15 cellular contexts compared by ENCODE assay signal in genomic region chr2:187566712-187567111, GRCh38. TPM values are rescaled to one million over a fixed set of nuclear protein-coding genes. Genes with fewer than 3 reads are reported as not detected.
DNase-seq lines count a peak whose midpoint lies in the region; ATAC-seq and TF ChIP-seq lines count a peak whose summit lies in the region.
"Had no signal": no experiment of that assay in that cellular context is flagged by ENCODE, and none has a peak within 500 bp of the region (broad histone marks: within the 10 kb centered on the region; RNA-seq: fewer than 3 reads in every experiment).

No MANE protein-coding gene starts in this region.

- H3K9ac ChIP-seq in H9 (ENCODE audit: extremely low read depth, insufficient read length, low read length) (no peak overlapping the region), IMR-90 (ENCODE audit: low read depth, low read length) (no peak overlapping the region), endodermal cell (ENCODE audit: extremely low read depth, low read length, poor library complexity, severe bottlenecking) (no peak overlapping the region), smooth muscle cell (ENCODE audit: low read depth) (no peak overlapping the region)
- H3K9ac ChIP-seq: BLaER1 treated with 17β-estradiol and CSF1 and Interleukin-3, amounts not matched to agents 10 nM and 100 nM had no signal

- no peak overlapping the region for H2BK5ac ChIP-seq in H9 (ENCODE audit: insufficient read length, low read length)
- no peak overlapping the region for H2BK5ac ChIP-seq in IMR-90 (ENCODE audit: low read depth, low read length, poor library complexity, severe bottlenecking)

- H3K4me2 ChIP-seq in H9 (ENCODE audit: insufficient read depth, insufficient read length, low read length) (no peak overlapping the region), IMR-90 (ENCODE audit: low read depth, low read length) (no peak overlapping the region), smooth muscle cell (no peak overlapping the region)
- H3K4me2 ChIP-seq: BLaER1 treated with 17β-estradiol and CSF1 and Interleukin-3, amounts not matched to agents 10 nM and 100 nM; PC-9 had no signal

- in situ Hi-C loops in IMR-90 (cut with MboI; ENCODE audit: low sequenced_read_pairs), result no loop called here

- no peak overlapping the region for H4K8ac ChIP-seq in H9 (replicated peaks; ENCODE audit: insufficient read length, low read depth, low read length)
- peak overlapping the region in 1 of 2 experiments; percentile 24; a peak in 1 of 4 replicates for H4K8ac ChIP-seq in IMR-90 (ENCODE audit: low read depth in 2 of 2, low read length in 2 of 2)

- no peaks in the 10 kb centered on the region for H3F3A ChIP-seq in smooth muscle cell (ENCODE audit: low read depth)

- H3K9me3 Mint-ChIP-seq in H9, result peaks cover 0 to 2% of the 10 kb centered on the region in 2 experiments; a peak in 2 of 5 replicates
- H3K9me3 Mint-ChIP-seq in endodermal cell, result peaks cover 3% of the 10 kb centered on the region
- H3K9me3 Mint-ChIP-seq in CD4-positive, alpha-beta T cell, result no peaks in the 10 kb centered on the region
- H3K9me3 Mint-ChIP-seq in activated naive CD4-positive, alpha-beta T cell treated with anti-CD3 and anti-CD28 coated beads for 36 hours, result no peaks in the 10 kb centered on the region

- H4K5ac ChIP-seq in H9 (ENCODE audit: insufficient read length, low read depth, low read length), result no peak overlapping the region
- H4K5ac ChIP-seq in IMR-90 (ENCODE audit: low read depth, low read length), result no peak overlapping the region; the same call in 1 of the 2 replicates

- H3K27me3 ChIP-seq in H9 (ENCODE audit: insufficient read depth, low read length) (no peaks in the 10 kb centered on the region), IMR-90 (ENCODE audit: control insufficient read depth, insufficient read depth, low read length) (no peaks in the 10 kb centered on the region), endodermal cell (ENCODE audit: control insufficient read depth, insufficient read depth, low read length, poor library complexity, severe bottlenecking) (no peaks in the 10 kb centered on the region), smooth muscle cell (ENCODE audit: low read depth) (peaks cover 11% of the 10 kb centered on the region)
- H3K27me3 ChIP-seq in CD4-positive, alpha-beta T cell (ENCODE audit: control insufficient read depth, insufficient read depth, low read length), result no peaks in the 10 kb centered on the region
- H3K27me3 ChIP-seq: BLaER1 treated with 17β-estradiol and CSF1 and Interleukin-3, amounts not matched to agents 10 nM and 100 nM had no signal

- H3K18ac ChIP-seq in H9 (ENCODE audit: insufficient read length, low read depth, low read length), result no peak overlapping the region
- H3K18ac ChIP-seq in IMR-90 (ENCODE audit: low read depth, low read length), result peak overlapping the region; percentile 62; the same call in 1 of the 2 replicates

- H4K20me1 ChIP-seq in H9 (ENCODE audit: control insufficient read depth, insufficient read depth, insufficient read length), result no peaks in the 10 kb centered on the region
- no peaks in the 10 kb centered on the region for H4K20me1 ChIP-seq in IMR-90 (ENCODE audit: insufficient read depth, low read length)
- no peaks in the 10 kb centered on the region for H4K20me1 ChIP-seq in smooth muscle cell (ENCODE audit: low read depth)
- H4K20me1 ChIP-seq: BLaER1 treated with 17β-estradiol and CSF1 and Interleukin-3, amounts not matched to agents 10 nM and 100 nM had no signal

- dilution Hi-C loops in IMR-90 (cut with HindIII; ENCODE audit: low sequenced_read_pairs, unreplicated experiment), result no loop called here

- H3K4me1 ChIP-seq in H9 (ENCODE audit: insufficient read depth, low read length) (peaks cover 2% of the 10 kb centered on the region; the same call in 1 of the 2 replicates), IMR-90 (ENCODE audit: control insufficient read depth, insufficient read depth, low read length) (no peaks in the 10 kb centered on the region; the same call in 1 of the 2 replicates), endodermal cell (ENCODE audit: control insufficient read depth, insufficient read depth, low read length) (peaks cover 6% of the 10 kb centered on the region), smooth muscle cell (ENCODE audit: low read depth) (no peaks in the 10 kb centered on the region)
- H3K4me1 ChIP-seq: BLaER1 treated with 17β-estradiol and CSF1 and Interleukin-3, amounts not matched to agents 10 nM and 100 nM had no signal

- no peak overlapping the region for H2BK12ac ChIP-seq in H9 (ENCODE audit: insufficient read length, low read depth, low read length)

- H3K23ac ChIP-seq in H9 (ENCODE audit: insufficient read length, low read depth, low read length), result no peak overlapping the region
- H3K23ac ChIP-seq in IMR-90 (ENCODE audit: low read depth, low read length), result no peak overlapping the region

- H3T11ph ChIP-seq in H9 (ENCODE audit: low read length), result no peak overlapping the region

- H3K79me2 ChIP-seq in H9 (ENCODE audit: insufficient read depth, low read length), result no peaks in the 10 kb centered on the region; the same call in 1 of the 2 replicates
- no peaks in the 10 kb centered on the region for H3K79me2 ChIP-seq in smooth muscle cell (ENCODE audit: low read depth)

- H2BK15ac ChIP-seq in H9 (ENCODE audit: low read depth, low read length) (no peak overlapping the region), IMR-90 (ENCODE audit: low read depth, low read length) (no peak overlapping the region)

- no CpG with 5 or more reads among the region's 1 CpG for WGBS in H9 (ENCODE audit: extremely low coverage, insufficient read length, low lambda C conversion rate)
- WGBS in IMR-90 (ENCODE audit: extremely low coverage in 2 of 2, insufficient read length in 1 of 2), 2 experiments, result no CpG with 5 or more reads among the region's 1 CpG
- WGBS in endodermal cell (ENCODE audit: insufficient coverage in 1 of 2, insufficient read length in 1 of 2), 2 experiments, result 82 to 91% methylated on average over 1 of the region's 1 CpG
- WGBS in smooth muscle cell (ENCODE audit: low lambda C conversion rate), result 70% methylated on average over 1 of the region's 1 CpG

- H4K91ac ChIP-seq in H9 (ENCODE audit: insufficient read length, low read depth, low read length), result no peak overlapping the region
- H4K91ac ChIP-seq in IMR-90 (ENCODE audit: insufficient read depth, low read depth, low read length), result no peak overlapping the region

- peaks cover 0 to 8% (median 4%) of the 10 kb centered on the region in 3 experiments; a peak in 5 of 7 replicates for H3K36me3 Mint-ChIP-seq in H9 (ENCODE audit: insufficient read depth in 1 of 3, low read depth in 3 of 3)
- peaks cover 7% of the 10 kb centered on the region for H3K36me3 Mint-ChIP-seq in endodermal cell (ENCODE audit: low read depth)
- H3K36me3 Mint-ChIP-seq in CD4-positive, alpha-beta T cell (ENCODE audit: low read depth), result no peaks in the 10 kb centered on the region
- no peaks in the 10 kb centered on the region for H3K36me3 Mint-ChIP-seq in activated naive CD4-positive, alpha-beta T cell treated with anti-CD3 and anti-CD28 coated beads for 36 hours (ENCODE audit: low read depth)
- H3K36me3 Mint-ChIP-seq: IgD-negative memory B cell had no signal

- no peaks in the 10 kb centered on the region for H3K23me2 ChIP-seq in H9 (ENCODE audit: insufficient read length, low read depth, low read length, poor library complexity, severe bottlenecking)

- CTCF ChIA-PET in IMR-90 (lab: Yijun Ruan, JAX), result interaction anchor here (0.6 to 1.3 kb wide), 5 partner anchors 12 to 1036 kb away, joined by 3 to 4 read pairs (median 3); partner anchors contain the start of gene TFPI
- CTCF ChIA-PET in CD4-positive, alpha-beta T cell (lab: Charles Lee), result no interaction called here
- CTCF ChIA-PET in activated naive CD4-positive, alpha-beta T cell treated with anti-CD3 and anti-CD28 coated beads for 36 hours (lab: Charles Lee), result interaction anchor here (1.3 kb wide), 1 partner anchor 64 kb away, joined by 4 read pairs; no protein-coding TSS in a partner anchor

- H2AK5ac ChIP-seq in H9 (ENCODE audit: insufficient read length, low read length) (no peak overlapping the region), IMR-90 (ENCODE audit: low read depth, low read length) (no peak overlapping the region)

- H2AFZ ChIP-seq in H9 (ENCODE audit: low read length) (no peak overlapping the region), IMR-90 (replicated peaks; ENCODE audit: low read length, poor library complexity) (no peak overlapping the region), smooth muscle cell (ENCODE audit: low read depth) (peak overlapping the region; percentile 52)
- H2AFZ ChIP-seq: PC-9 had no signal

- H3K14ac ChIP-seq in H9 (ENCODE audit: insufficient read depth, low read length) (no peak overlapping the region), IMR-90 (replicated peaks; ENCODE audit: low read depth, low read length) (no peak overlapping the region)

- no TSS peak for BruUV-seq in IMR-90 (replicated peaks; lab: Mats Ljungman, UMichigan)

- DNase-seq in H9 (no peak), IMR-90 (no peak), endodermal cell (no peak), smooth muscle cell (lab: John Stamatoyannopoulos, UW; ENCODE audit: unreplicated experiment) (no peak), cardiac septum (ENCODE audit: low spot score) (no peak)
- DNase-seq in CD4-positive, alpha-beta T cell, result no peak
- no peak for DNase-seq in activated naive CD4-positive, alpha-beta T cell treated with anti-CD3 and anti-CD28 coated beads for 36 hours
- DNase-seq: DMS153, EL, NCI-H2081 treated with DMSO at 0.1 percent for 48 hours, NCI-H748 treated with DMSO at 0.1 percent for 48 hours, PC-9 had no signal

- TF ChIP-seq POLR2A in IMR-90 (IDR thresholded peaks at IDR 0.05; ENCODE audit: low read depth, low read length), result no peak

- TF ChIP-seq RAD21 in IMR-90 (IDR thresholded peaks at IDR 0.05; ENCODE audit: low read length), result no peak

- H2BK120ac ChIP-seq in H9 (ENCODE audit: low read depth, low read length, poor library complexity, severe bottlenecking) (no peak overlapping the region), IMR-90 (ENCODE audit: low read depth, low read length) (no peak overlapping the region; the same call in 1 of the 2 replicates)

- peaks cover 27 to 44% of the 10 kb centered on the region in 2 experiments for H3K4me1 Mint-ChIP-seq in H9
- H3K4me1 Mint-ChIP-seq in endodermal cell, result peaks cover 31% of the 10 kb centered on the region
- no peaks in the 10 kb centered on the region for H3K4me1 Mint-ChIP-seq in CD4-positive, alpha-beta T cell (ENCODE audit: low read depth)
- H3K4me1 Mint-ChIP-seq in activated naive CD4-positive, alpha-beta T cell treated with anti-CD3 and anti-CD28 coated beads for 36 hours (ENCODE audit: low read depth), result no peaks in the 10 kb centered on the region
- H3K4me1 Mint-ChIP-seq: IgD-negative memory B cell had no signal

- TF ChIP-seq CTCF in H9 (conservative IDR thresholded peaks at IDR 0.05) (no peak), IMR-90 (conservative IDR thresholded peaks at IDR 0.05; ENCODE audit: low read depth, low read length) (no peak), endodermal cell (conservative IDR thresholded peaks at IDR 0.05) (no peak), smooth muscle cell (IDR thresholded peaks at IDR 0.05; ENCODE audit: borderline replicate concordance, insufficient read depth, poor library complexity, severe bottlenecking) (no peak)
- TF ChIP-seq CTCF in CD4-positive, alpha-beta T cell (IDR thresholded peaks at IDR 0.05), result no peak

- POLR2A ChIA-PET in IMR-90 (lab: Charles Lee; ENCODE audit: unreplicated experiment), result interaction anchor here (0.6 to 0.7 kb wide), 2 partner anchors 16 to 61 kb away, joined by 3 to 6 read pairs; no protein-coding TSS in a partner anchor
- POLR2A ChIA-PET in CD4-positive, alpha-beta T cell (lab: Charles Lee), result no interaction called here

- H3K56ac ChIP-seq in H9 (ENCODE audit: insufficient read length, low read depth, low read length) (no peak overlapping the region), IMR-90 (ENCODE audit: extremely low read depth, insufficient read depth, low read length) (no peak overlapping the region)

- no peak overlapping the region for H3K4ac ChIP-seq in H9 (ENCODE audit: low read depth, low read length)
- H3K4ac ChIP-seq in IMR-90 (ENCODE audit: low read depth, low read length), result no peak overlapping the region

- H3K79me1 ChIP-seq in H9 (ENCODE audit: insufficient read depth, low read depth, low read length, poor library complexity, severe bottlenecking), result no peaks in the 10 kb centered on the region
- H3K79me1 ChIP-seq in IMR-90 (ENCODE audit: low read depth in 1 of 2, low read length in 2 of 2), result no peaks in the 10 kb centered on the region

- H3K36me3 ChIP-seq in IMR-90 (ENCODE audit: control insufficient read depth, insufficient read depth, low read length), result no peaks in the 10 kb centered on the region
- H3K36me3 ChIP-seq in endodermal cell (ENCODE audit: control insufficient read depth, insufficient read depth, low read length), result no peaks in the 10 kb centered on the region
- no peaks in the 10 kb centered on the region for H3K36me3 ChIP-seq in smooth muscle cell (ENCODE audit: low read depth)
- H3K36me3 ChIP-seq: BLaER1 treated with 17β-estradiol and CSF1 and Interleukin-3, amounts not matched to agents 10 nM and 100 nM had no signal

- H3K4me3 Mint-ChIP-seq in H9 (no peak overlapping the region), endodermal cell (no peak overlapping the region)
- no peak overlapping the region for H3K4me3 Mint-ChIP-seq in CD4-positive, alpha-beta T cell
- H3K4me3 Mint-ChIP-seq in activated naive CD4-positive, alpha-beta T cell treated with anti-CD3 and anti-CD28 coated beads for 36 hours, result no peak overlapping the region
- H3K4me3 Mint-ChIP-seq: IgD-negative memory B cell had no signal

- no peak overlapping the region for H2AK9ac ChIP-seq in IMR-90 (replicated peaks; ENCODE audit: low read depth, low read length, poor library complexity)

- ATAC-seq in IMR-90 (ENCODE audit: low read depth), result 0 out of 2 replicates have a peak, but pooled peaks have one; percentile 17
- no peak for ATAC-seq in CD4-positive, alpha-beta T cell (ENCODE audit: poor library complexity)
- ATAC-seq: Right ventricle myocardium inferior had no signal

- H3K27ac Mint-ChIP-seq in H9, result peak overlapping the region in 2 of 3 experiments; percentile 0 to 42; a peak in 3 of 7 replicates
- H3K27ac Mint-ChIP-seq in endodermal cell, result peak overlapping the region; percentile 72
- no peak overlapping the region for H3K27ac Mint-ChIP-seq in CD4-positive, alpha-beta T cell
- H3K27ac Mint-ChIP-seq in activated naive CD4-positive, alpha-beta T cell treated with anti-CD3 and anti-CD28 coated beads for 36 hours, result no peak overlapping the region
- H3K27ac Mint-ChIP-seq: IgD-negative memory B cell had no signal

- H3K27ac ChIP-seq in H9 (ENCODE audit: insufficient read length, low read depth, low read length), result peak overlapping the region; percentile 3
- H3K27ac ChIP-seq in IMR-90 (ENCODE audit: insufficient read depth, low read length), result peak overlapping the region; percentile 49; the same call in 1 of the 2 replicates
- no peak overlapping the region for H3K27ac ChIP-seq in endodermal cell (ENCODE audit: low read depth, low read length)
- H3K27ac ChIP-seq in smooth muscle cell (ENCODE audit: low read depth), result no peak overlapping the region
- no peak overlapping the region for H3K27ac ChIP-seq in CD4-positive, alpha-beta T cell (ENCODE audit: low read depth, low read length)
- H3K27ac ChIP-seq: BLaER1 treated with 17β-estradiol and CSF1 and Interleukin-3, amounts not matched to agents 10 nM and 100 nM; PC-9 had no signal

- no peaks in the 10 kb centered on the region for H3K9me3 ChIP-seq in H9 (ENCODE audit: control insufficient read depth, low read depth, low read length)
- H3K9me3 ChIP-seq in IMR-90 (ENCODE audit: control insufficient read depth, insufficient read depth, low read length), result no peaks in the 10 kb centered on the region
- no peaks in the 10 kb centered on the region for H3K9me3 ChIP-seq in endodermal cell (ENCODE audit: control insufficient read depth, low read length)
- no peaks in the 10 kb centered on the region for H3K9me3 ChIP-seq in smooth muscle cell (replicated peaks; ENCODE audit: low read depth)
- H3K9me3 ChIP-seq in CD4-positive, alpha-beta T cell (ENCODE audit: control insufficient read depth, low read length), result no peaks in the 10 kb centered on the region

- H3K9me1 ChIP-seq in IMR-90 (ENCODE audit: insufficient read depth, low read length), result no peaks in the 10 kb centered on the region

- H3K4me3 ChIP-seq in IMR-90 (ENCODE audit: insufficient read depth, low read depth, low read length) (no peak overlapping the region), endodermal cell (ENCODE audit: low read length) (no peak overlapping the region), smooth muscle cell (no peak overlapping the region)
- H3K4me3 ChIP-seq: BLaER1 treated with 17β-estradiol and CSF1 and Interleukin-3, amounts not matched to agents 10 nM and 100 nM; PC-9 had no signal

- H2BK20ac ChIP-seq in H9 (ENCODE audit: low read depth, low read length, poor library complexity, severe bottlenecking), result no peak overlapping the region
- H2BK20ac ChIP-seq in IMR-90 (ENCODE audit: low read depth, low read length), result no peak overlapping the region

- H3K27me3 Mint-ChIP-seq in H9 (ENCODE audit: low read depth), result no peaks in the 10 kb centered on the region
- no peaks in the 10 kb centered on the region for H3K27me3 Mint-ChIP-seq in endodermal cell (ENCODE audit: insufficient read depth)
- H3K27me3 Mint-ChIP-seq in CD4-positive, alpha-beta T cell, result no peaks in the 10 kb centered on the region
- H3K27me3 Mint-ChIP-seq in activated naive CD4-positive, alpha-beta T cell treated with anti-CD3 and anti-CD28 coated beads for 36 hours (ENCODE audit: low read depth), result no peaks in the 10 kb centered on the region
- H3K27me3 Mint-ChIP-seq: IgD-negative memory B cell had no signal

- intact Hi-C loops in IMR-90 (cut with micrococcal nuclease) (no loop called here), cardiac septum (cut with DNase I) (no loop called here)
- intact Hi-C loops in CD4-positive, alpha-beta T cell (cut with DNase I, micrococcal nuclease), result no loop called here
- intact Hi-C loops in activated naive CD4-positive, alpha-beta T cell treated with anti-CD3 and anti-CD28 coated beads for 36 hours (cut with micrococcal nuclease), result no loop called here

RNA-seq across cellular contexts. Expression of gene TFPI, which starts 12.5 kb away (rescaled TPM):
- total RNA-seq in H9 (2021) (5.7 and 5.8 TPM in 2 replicates), IMR-90 (2012; rRNA removed) (83.0 and 93.9 TPM in 2 replicates), endodermal cell (10 to 100 TPM; 33.0 to 34.3 TPM), smooth muscle cell (194 and 243 TPM in 2 replicates), cardiac septum (22.3 TPM)
- polyA plus RNA-seq in IMR-90 (2012; rRNA removed) (25.6 and 33.9 TPM in 2 replicates), smooth muscle cell (159 and 169 TPM in 2 replicates)
- 5.4 and 6.5 TPM in 2 replicates for polyA plus RNA-seq in IMR-90 (2012; cell fraction: cytosol; rRNA removed)
- polyA plus RNA-seq in IMR-90 (2012; cell fraction: nucleus; rRNA removed; ENCODE audit: low replicate concordance), result 2.1 and 22.1 TPM in 2 replicates
- 36.1 TPM for polyA plus RNA-seq in endodermal cell (2013, experiment 1 of 2)
- 41.4 TPM for polyA plus RNA-seq in endodermal cell (2013, experiment 2 of 2)
- under 1 TPM in 1 of 2 experiments, not detected in 1; 0.17 TPM for total RNA-seq in CD4-positive, alpha-beta T cell
- not detected for total RNA-seq in activated naive CD4-positive, alpha-beta T cell treated with anti-CD3 and anti-CD28 coated beads for 36 hours

Comparison
In these comparisons a context has a peak if more than half of its experiments do, and no peak if none do; other contexts are left out.
1. H3K27ac ChIP-seq: peak in H9 (single experiment) and IMR-90 (single experiment); none in endodermal cell (single experiment), smooth muscle cell (single experiment) and CD4-positive, alpha-beta T cell (single experiment).
2. H3K27ac Mint-ChIP-seq: peak in H9 (2 of 3) and endodermal cell (single experiment); none in CD4-positive, alpha-beta T cell (single experiment) and activated naive CD4-positive, alpha-beta T cell treated with anti-CD3 and anti-CD28 coated beads for 36 hours (single experiment).